Comparison of ENCODE assay signal across 31 cellular contexts in the genomic region with DNA sequence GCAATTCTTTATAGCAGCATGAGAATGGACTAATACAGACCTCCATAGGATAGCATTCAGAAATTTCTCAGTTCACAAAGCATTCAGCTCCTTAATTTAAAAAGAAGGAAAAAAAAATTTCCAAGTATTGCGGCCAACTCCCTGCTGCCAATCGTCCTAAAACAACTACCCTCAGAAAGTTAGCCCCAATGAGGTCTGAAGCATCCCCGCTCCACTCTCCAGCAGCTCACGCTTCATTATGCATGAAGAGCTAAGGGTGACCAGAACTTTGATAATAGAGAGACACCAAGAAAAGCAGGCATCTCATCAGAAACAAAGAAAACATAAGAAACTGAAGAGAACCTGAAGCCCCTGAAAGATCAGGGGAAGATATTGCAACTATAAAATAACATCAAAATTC.
"Had no signal": no experiment of that assay in that cellular context is flagged by ENCODE, and none has a peak within 500 bp of the region (broad histone marks: within the 10 kb centered on the region; RNA-seq: fewer than 3 reads in every experiment).

No MANE protein-coding gene starts in this region.

- H3K4me1 ChIP-seq: adrenal gland, ascending aorta, breast epithelium had no signal

- H3K9me3 ChIP-seq: adrenal gland, ascending aorta, body of pancreas, breast epithelium had no signal

- H3K27me3 ChIP-seq: adrenal gland, ascending aorta, body of pancreas, brain microvascular endothelial cell, breast epithelium, cardiac muscle cell had no signal

- H3K4me3 ChIP-seq: adrenal gland, ascending aorta, body of pancreas, breast epithelium, cardiac muscle cell had no signal

- H3K36me3 ChIP-seq: adrenal gland, ascending aorta, brain microvascular endothelial cell, breast epithelium, cardiac muscle cell had no signal

- ATAC-seq: activated naive CD4-positive, alpha-beta T cell treated with anti-CD3 and anti-CD28 coated beads, Interleukin-2, amount 50 U/mL, for 72 hours; activated naive CD8-positive, alpha-beta T cell treated with anti-CD3 and anti-CD28 coated beads, Interleukin-2, amount 50 U/mL, for 24 hours; activated T-cell treated with anti-CD3 and anti-CD28 coated beads, Interleukin-2, amount 50 U/mL, for 4 hours; activated T-cell treated with anti-CD3 and anti-CD28 coated beads, Interleukin-2, amount 50 U/mL, for 72 hours; activated T-helper 17 cell treated with anti-CD3 and anti-CD28 coated beads, Interleukin-2, amount 50 U/mL, for 72 hours; body of pancreas had no signal

- H3K27ac ChIP-seq: adrenal gland, ascending aorta, body of pancreas, brain microvascular endothelial cell, breast epithelium, cardiac muscle cell had no signal

- DNase-seq: activated effector memory CD4-positive, alpha-beta T cell treated with anti-CD3 and anti-CD28 coated beads, Interleukin-2, amount 50 U/mL, for 16 hours; activated effector memory CD4-positive, alpha-beta T cell treated with Interleukin-2 at 50 U/mL for 16 hours; activated gamma-delta T cell; activated gamma-delta T cell treated with Interleukin-2 at 50 U/mL for 16 hours; activated naive CD4-positive, alpha-beta T cell; activated naive CD4-positive, alpha-beta T cell treated with anti-CD3 and anti-CD28 coated beads for 36 hours; activated naive CD4-positive, alpha-beta T cell treated with anti-CD3 and anti-CD28 coated beads, Interleukin-2, amount 10 ng/mL, durations not matched to agents 7 days and 5 days; activated naive CD4-positive, alpha-beta T cell treated with anti-CD3 and anti-CD28 coated beads, Interleukin-2, amount 50 U/mL, for 16 hours; activated naive CD4-positive, alpha-beta T cell treated with Interleukin-2 at 50 U/mL for 16 hours; activated naive CD8-positive, alpha-beta T cell treated with anti-CD3 and anti-CD28 coated beads for 36 hours; activated naive CD8-positive, alpha-beta T cell treated with anti-CD3 and anti-CD28 coated beads, Interleukin-2, amount 10 ng/mL, durations not matched to agents 7 days and 5 days; activated naive CD8-positive, alpha-beta T cell treated with anti-CD3 and anti-CD28 coated beads, Interleukin-2, amount 50 U/mL, for 24 hours; activated T-cell treated with anti-CD3 and anti-CD28 coated beads, Interleukin-2, amount 50 U/mL, for 24 hours; activated T-cell treated with anti-CD3 and anti-CD28 coated beads, Interleukin-2, amount 50 U/mL, for 4 hours; activated T-cell treated with anti-CD3 and anti-CD28 coated beads, Interleukin-2, amount 50 U/mL, for 48 hours; activated T-cell treated with anti-CD3 and anti-CD28 coated beads, Interleukin-2, amount 50 U/mL, for 72 hours; adrenal gland; amniotic stem cell; amygdala; anterior cingulate cortex; aorta; body of pancreas; brain microvascular endothelial cell; caudate nucleus; central memory CD4-positive, alpha-beta T cell; cerebellar nuclear complex had no signal
